ENCODE assay signal across 1 cellular context in the genomic region with DNA sequence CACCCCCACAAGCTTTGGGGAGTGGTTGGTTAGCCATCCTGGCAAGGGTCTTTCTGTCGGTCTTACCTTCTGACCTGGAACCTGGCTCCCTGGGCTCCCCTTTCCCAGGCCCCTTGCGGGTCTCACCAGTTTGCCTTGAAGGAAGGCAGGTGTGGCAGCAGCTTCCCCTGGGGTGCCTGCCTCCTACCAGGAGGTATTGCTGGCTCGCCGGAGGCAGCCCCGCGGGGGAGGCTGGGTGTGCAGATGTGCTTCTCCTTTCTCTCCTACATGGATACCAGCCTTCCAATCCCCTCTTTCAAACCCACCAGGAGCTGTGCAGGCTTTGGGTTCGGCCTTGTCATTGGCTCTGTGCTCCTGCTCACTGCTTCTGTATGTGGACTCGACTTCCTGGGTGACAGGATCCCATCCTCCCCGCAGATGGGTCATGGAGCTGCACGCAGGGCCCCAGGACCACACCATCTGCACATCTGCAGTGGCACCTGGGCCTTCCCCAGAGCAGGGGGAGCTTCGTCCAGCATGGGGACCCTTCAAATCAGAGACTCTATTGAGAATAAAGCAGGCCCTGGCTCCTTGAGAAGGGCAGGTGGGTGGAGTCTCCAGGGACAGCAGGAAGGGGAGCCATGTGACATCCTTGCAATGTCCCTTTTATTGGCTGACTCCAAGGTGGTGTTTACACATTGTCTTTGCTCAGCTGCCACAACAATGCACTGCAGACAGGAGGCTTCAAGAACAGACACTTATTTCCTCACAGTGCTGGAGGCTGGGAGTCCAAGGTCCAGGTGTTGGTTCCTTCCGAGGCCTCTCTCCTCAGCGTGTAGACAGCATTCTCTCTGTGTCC.
A peak's percentile ranks its signal among the peaks of the same experiment; 100 is the strongest.
TF ChIP-seq lines count a peak whose summit lies in the region.

No MANE protein-coding gene starts in this region.

TF ChIP-seq in WTC11, 78 proteins besides CTCF, POLR2A, EP300 and RAD21 (continued from another document):
- TF ChIP-seq, protein P1, sequence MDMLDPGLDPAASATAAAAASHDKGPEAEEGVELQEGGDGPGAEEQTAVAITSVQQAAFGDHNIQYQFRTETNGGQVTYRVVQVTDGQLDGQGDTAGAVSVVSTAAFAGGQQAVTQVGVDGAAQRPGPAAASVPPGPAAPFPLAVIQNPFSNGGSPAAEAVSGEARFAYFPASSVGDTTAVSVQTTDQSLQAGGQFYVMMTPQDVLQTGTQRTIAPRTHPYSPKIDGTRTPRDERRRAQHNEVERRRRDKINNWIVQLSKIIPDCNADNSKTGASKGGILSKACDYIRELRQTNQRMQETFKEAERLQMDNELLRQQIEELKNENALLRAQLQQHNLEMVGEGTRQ (CRISPR knock-in tag; IDR thresholded peaks at IDR 0.05) = peak; percentile 45
- no peak for TF ChIP-seq JUN (CRISPR knock-in tag; IDR thresholded peaks at IDR 0.05)
- TF ChIP-seq EMX1 (CRISPR knock-in tag; IDR thresholded peaks at IDR 0.05) = no peak
- TF ChIP-seq ZNF423 (CRISPR knock-in tag; IDR thresholded peaks at IDR 0.05) = peak; percentile 87
- no peak for TF ChIP-seq PRRX2 (CRISPR knock-in tag; IDR thresholded peaks at IDR 0.05)
- no peak for TF ChIP-seq PREB (CRISPR knock-in tag; IDR thresholded peaks at IDR 0.05; ENCODE audit: borderline replicate concordance)
- TF ChIP-seq, protein P2, sequence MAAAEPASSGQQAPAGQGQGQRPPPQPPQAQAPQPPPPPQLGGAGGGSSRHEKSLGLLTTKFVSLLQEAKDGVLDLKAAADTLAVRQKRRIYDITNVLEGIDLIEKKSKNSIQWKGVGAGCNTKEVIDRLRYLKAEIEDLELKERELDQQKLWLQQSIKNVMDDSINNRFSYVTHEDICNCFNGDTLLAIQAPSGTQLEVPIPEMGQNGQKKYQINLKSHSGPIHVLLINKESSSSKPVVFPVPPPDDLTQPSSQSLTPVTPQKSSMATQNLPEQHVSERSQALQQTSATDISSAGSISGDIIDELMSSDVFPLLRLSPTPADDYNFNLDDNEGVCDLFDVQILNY (CRISPR knock-in tag; IDR thresholded peaks at IDR 0.05) = no peak
- TF ChIP-seq ARID4B (CRISPR knock-in tag; IDR thresholded peaks at IDR 0.05; ENCODE audit: borderline replicate concordance) = no peak
TF ChIP-seq in WTC11: peak in this region for 2.
